Comparison of ENCODE assay signal across 1 cellular context in genomic region chr20:33993800-33994623, GRCh38.
TF ChIP-seq lines count a peak whose summit lies in the region.

Gene RALY, plus strand, starts transcription at chr20:33993911. Its CDS starts 78,164 bp downstream, at chr20:34072075.

TF ChIP-seq in K562, 482 proteins besides CTCF, POLR2A, EP300 and RAD21 (continued from another document and continues in another):
- TF ChIP-seq REST (CRISPR knock-in tag; IDR thresholded peaks at IDR 0.05; ENCODE audit: low read depth) = peak; percentile 15
- TF ChIP-seq MAX (CRISPR knock-in tag; IDR thresholded peaks at IDR 0.05) = no peak; the same call in 1 of the 2 replicates
- TF ChIP-seq CREB1 (IDR thresholded peaks at IDR 0.05) = no peak; the same call in 1 of the 2 replicates
- no peak for TF ChIP-seq CREB1 (CRISPR knock-in tag; IDR thresholded peaks at IDR 0.05)
- TF ChIP-seq, protein P1, sequence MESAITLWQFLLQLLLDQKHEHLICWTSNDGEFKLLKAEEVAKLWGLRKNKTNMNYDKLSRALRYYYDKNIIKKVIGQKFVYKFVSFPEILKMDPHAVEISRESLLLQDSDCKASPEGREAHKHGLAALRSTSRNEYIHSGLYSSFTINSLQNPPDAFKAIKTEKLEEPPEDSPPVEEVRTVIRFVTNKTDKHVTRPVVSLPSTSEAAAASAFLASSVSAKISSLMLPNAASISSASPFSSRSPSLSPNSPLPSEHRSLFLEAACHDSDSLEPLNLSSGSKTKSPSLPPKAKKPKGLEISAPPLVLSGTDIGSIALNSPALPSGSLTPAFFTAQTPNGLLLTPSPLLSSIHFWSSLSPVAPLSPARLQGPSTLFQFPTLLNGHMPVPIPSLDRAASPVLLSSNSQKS (CRISPR knock-in tag; IDR thresholded peaks at IDR 0.05) = no peak
- TF ChIP-seq ZNF785 (CRISPR knock-in tag; IDR thresholded peaks at IDR 0.05) = no peak
- TF ChIP-seq BRCA1 (IDR thresholded peaks at IDR 0.05) = no peak
- TF ChIP-seq BRCA1 (CRISPR knock-in tag; IDR thresholded peaks at IDR 0.05) = no peak
- TF ChIP-seq, protein P2, sequence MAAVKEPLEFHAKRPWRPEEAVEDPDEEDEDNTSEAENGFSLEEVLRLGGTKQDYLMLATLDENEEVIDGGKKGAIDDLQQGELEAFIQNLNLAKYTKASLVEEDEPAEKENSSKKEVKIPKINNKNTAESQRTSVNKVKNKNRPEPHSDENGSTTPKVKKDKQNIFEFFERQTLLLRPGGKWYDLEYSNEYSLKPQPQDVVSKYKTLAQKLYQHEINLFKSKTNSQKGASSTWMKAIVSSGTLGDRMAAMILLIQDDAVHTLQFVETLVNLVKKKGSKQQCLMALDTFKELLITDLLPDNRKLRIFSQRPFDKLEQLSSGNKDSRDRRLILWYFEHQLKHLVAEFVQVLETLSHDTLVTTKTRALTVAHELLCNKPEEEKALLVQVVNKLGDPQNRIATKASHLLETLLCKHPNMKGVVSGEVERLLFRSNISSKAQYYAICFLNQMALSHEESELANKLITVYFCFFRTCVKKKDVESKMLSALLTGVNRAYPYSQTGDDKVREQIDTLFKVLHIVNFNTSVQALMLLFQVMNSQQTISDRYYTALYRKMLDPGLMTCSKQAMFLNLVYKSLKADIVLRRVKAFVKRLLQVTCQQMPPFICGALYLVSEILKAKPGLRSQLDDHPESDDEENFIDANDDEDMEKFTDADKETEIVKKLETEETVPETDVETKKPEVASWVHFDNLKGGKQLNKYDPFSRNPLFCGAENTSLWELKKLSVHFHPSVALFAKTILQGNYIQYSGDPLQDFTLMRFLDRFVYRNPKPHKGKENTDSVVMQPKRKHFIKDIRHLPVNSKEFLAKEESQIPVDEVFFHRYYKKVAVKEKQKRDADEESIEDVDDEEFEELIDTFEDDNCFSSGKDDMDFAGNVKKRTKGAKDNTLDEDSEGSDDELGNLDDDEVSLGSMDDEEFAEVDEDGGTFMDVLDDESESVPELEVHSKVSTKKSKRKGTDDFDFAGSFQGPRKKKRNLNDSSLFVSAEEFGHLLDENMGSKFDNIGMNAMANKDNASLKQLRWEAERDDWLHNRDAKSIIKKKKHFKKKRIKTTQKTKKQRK (IDR thresholded peaks at IDR 0.05; ENCODE audit: borderline replicate concordance, low read depth, low read length) = no peak
- no peak for TF ChIP-seq SMARCA4 (IDR thresholded peaks at IDR 0.05)
- TF ChIP-seq SOX6 (IDR thresholded peaks at IDR 0.05) = peak; percentile 50
- 0 out of 2 replicates have a peak, but pooled peaks have one; percentile 76 for TF ChIP-seq ZNF609 (CRISPR knock-in tag; IDR thresholded peaks at IDR 0.05; ENCODE audit: borderline replicate concordance)
- no peak for TF ChIP-seq RBM15 (IDR thresholded peaks at IDR 0.05; ENCODE audit: insufficient read depth, low read length)
- TF ChIP-seq TRIM24 (IDR thresholded peaks at IDR 0.05) = no peak
- no peak for TF ChIP-seq ZNF586 (CRISPR knock-in tag; conservative IDR thresholded peaks at IDR 0.05)
- TF ChIP-seq MAFK (IDR thresholded peaks at IDR 0.05; ENCODE audit: low read length) = no peak
- TF ChIP-seq SIN3B (IDR thresholded peaks at IDR 0.05; ENCODE audit: low read depth) = peak; percentile 75
- 0 out of 2 replicates have a peak, but pooled peaks have one; percentile 11 for TF ChIP-seq MBD2 (IDR thresholded peaks at IDR 0.05; ENCODE audit: borderline replicate concordance, low read depth)
- TF ChIP-seq, protein P3, sequence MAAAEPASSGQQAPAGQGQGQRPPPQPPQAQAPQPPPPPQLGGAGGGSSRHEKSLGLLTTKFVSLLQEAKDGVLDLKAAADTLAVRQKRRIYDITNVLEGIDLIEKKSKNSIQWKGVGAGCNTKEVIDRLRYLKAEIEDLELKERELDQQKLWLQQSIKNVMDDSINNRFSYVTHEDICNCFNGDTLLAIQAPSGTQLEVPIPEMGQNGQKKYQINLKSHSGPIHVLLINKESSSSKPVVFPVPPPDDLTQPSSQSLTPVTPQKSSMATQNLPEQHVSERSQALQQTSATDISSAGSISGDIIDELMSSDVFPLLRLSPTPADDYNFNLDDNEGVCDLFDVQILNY (CRISPR knock-in tag; IDR thresholded peaks at IDR 0.05) = no peak
- no peak for TF ChIP-seq SPI1 (IDR thresholded peaks at IDR 0.05; ENCODE audit: borderline replicate concordance, low read depth, low read length)
- TF ChIP-seq AFF1 (IDR thresholded peaks at IDR 0.05; ENCODE audit: low read depth in 1 of 2, partially characterized antibody in 2 of 2) = no peak
- TF ChIP-seq SAP30 (IDR thresholded peaks at IDR 0.05; ENCODE audit: borderline replicate concordance, insufficient read depth, low read depth, low read length, poor library complexity, severe bottlenecking) = peak; percentile 66
- no peak for TF ChIP-seq ZNF174 (CRISPR knock-in tag; IDR thresholded peaks at IDR 0.05)
- TF ChIP-seq MEIS2 (IDR thresholded peaks at IDR 0.05; ENCODE audit: partially characterized antibody) = no peak
- no peak for TF ChIP-seq ZNF316 (IDR thresholded peaks at IDR 0.05)
- no peak for TF ChIP-seq KDM4B (IDR thresholded peaks at IDR 0.05; ENCODE audit: borderline replicate concordance in 2 of 2, low read depth in 1 of 2)
- peak; percentile 82; the same call in 1 of the 2 replicates for TF ChIP-seq E2F3 (CRISPR knock-in tag; IDR thresholded peaks at IDR 0.05)
- TF ChIP-seq, protein P4, sequence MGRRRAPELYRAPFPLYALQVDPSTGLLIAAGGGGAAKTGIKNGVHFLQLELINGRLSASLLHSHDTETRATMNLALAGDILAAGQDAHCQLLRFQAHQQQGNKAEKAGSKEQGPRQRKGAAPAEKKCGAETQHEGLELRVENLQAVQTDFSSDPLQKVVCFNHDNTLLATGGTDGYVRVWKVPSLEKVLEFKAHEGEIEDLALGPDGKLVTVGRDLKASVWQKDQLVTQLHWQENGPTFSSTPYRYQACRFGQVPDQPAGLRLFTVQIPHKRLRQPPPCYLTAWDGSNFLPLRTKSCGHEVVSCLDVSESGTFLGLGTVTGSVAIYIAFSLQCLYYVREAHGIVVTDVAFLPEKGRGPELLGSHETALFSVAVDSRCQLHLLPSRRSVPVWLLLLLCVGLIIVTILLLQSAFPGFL (CRISPR knock-in tag; IDR thresholded peaks at IDR 0.05) = no peak
- no peak for TF ChIP-seq ZNF444 (CRISPR knock-in tag; IDR thresholded peaks at IDR 0.05)
- TF ChIP-seq MAZ (CRISPR knock-in tag; conservative IDR thresholded peaks at IDR 0.05 in 1 of 2, IDR thresholded peaks at IDR 0.05 in 1 of 2) = peak; percentile 83 to 99
- TF ChIP-seq STAT5B (CRISPR knock-in tag; IDR thresholded peaks at IDR 0.05) = no peak
- no peak for TF ChIP-seq NR2C1 (IDR thresholded peaks at IDR 0.05)
- no peak for TF ChIP-seq NR2C1 (tag; IDR thresholded peaks at IDR 0.05)
- TF ChIP-seq UBTF (IDR thresholded peaks at IDR 0.05; ENCODE audit: borderline replicate concordance in 1 of 2, low read depth in 2 of 2, low read length in 2 of 2) = peak; percentile 95 to 97
- TF ChIP-seq ZNF41 (CRISPR knock-in tag; conservative IDR thresholded peaks at IDR 0.05) = no peak
- TF ChIP-seq RNF2 (IDR thresholded peaks at IDR 0.05) = peak; percentile 31
- TF ChIP-seq ELF1 (tag; IDR thresholded peaks at IDR 0.05) = peak; percentile 64
- TF ChIP-seq TBP (optimal IDR thresholded peaks at IDR 0.05; ENCODE audit: low read depth, low read length) = peak; percentile 93
- TF ChIP-seq PTTG1 (tag; IDR thresholded peaks at IDR 0.05; ENCODE audit: low read depth) = no peak
- TF ChIP-seq TSC22D4 (tag; IDR thresholded peaks at IDR 0.05) = no peak
